In genomic region chr12:76778358-76778757, GRCh38 we compare ENCODE assay signal across 18 cellular contexts.
"Had no signal": no experiment of that assay in that cellular context is flagged by ENCODE, and none has a peak within 500 bp of the region (broad histone marks: within the 10 kb centered on the region; RNA-seq: fewer than 3 reads in every experiment).

No MANE protein-coding gene starts in this region.

- H3K27me3 ChIP-seq: brain microvascular endothelial cell, tibial nerve, vagina had no signal

- H3K9me3 ChIP-seq: tibial nerve, vagina had no signal

- H3K4me3 Mint-ChIP-seq: central memory CD8-positive, alpha-beta T cell had no signal

- H3K27me3 Mint-ChIP-seq: activated CD4-positive, alpha-beta T cell treated with anti-CD3 and anti-CD28 coated beads, Interleukin-2, amount 10 ng/mL, durations not matched to agents 7 days and 5 days; central memory CD8-positive, alpha-beta T cell; natural killer cell treated with Interleukin-12 subunit alpha and Interleukin-12 subunit beta and Interleukin-15 and Interleukin-18, amount 100 ng/mL, for 72 hours had no signal

- DNase-seq: activated CD4-positive, alpha-beta T cell treated with anti-CD3 and anti-CD28 coated beads, Interleukin-2, amount 10 ng/mL, durations not matched to agents 7 days and 5 days; activated CD4-positive, CD25-positive, alpha-beta regulatory T cell; activated naive CD4-positive, alpha-beta T cell treated with Interleukin-2 at 50 U/mL for 16 hours; anterior cingulate cortex; brain microvascular endothelial cell; foreskin melanocyte; head of caudate nucleus; kidney glomerular epithelial cell; mesendoderm; stimulated activated CD4-positive, alpha-beta T cell treated with anti-CD3 and anti-CD28 coated beads, Interleukin-12 subunit alpha, Interleukin-12 subunit beta, amount 100 ng/mL, for 4 hours; stimulated activated CD4-positive, alpha-beta T cell treated with anti-CD3 and anti-CD28 coated beads, Interleukin-2, amount 100 ng/mL, for 24 hours; T-helper 2 cell had no signal

- H3K36me3 ChIP-seq: brain microvascular endothelial cell, tibial nerve, vagina had no signal

- H3K36me3 Mint-ChIP-seq: natural killer cell treated with Interleukin-12 subunit alpha and Interleukin-12 subunit beta and Interleukin-15 and Interleukin-18, amount 100 ng/mL, for 72 hours had no signal

- H3K9me3 Mint-ChIP-seq: central memory CD8-positive, alpha-beta T cell; natural killer cell treated with Interleukin-12 subunit alpha and Interleukin-12 subunit beta and Interleukin-15 and Interleukin-18, amount 100 ng/mL, for 72 hours had no signal

- H3K4me3 ChIP-seq: coronary artery, tibial nerve, vagina had no signal

- H3K27ac ChIP-seq: brain microvascular endothelial cell, coronary artery, epithelial cell of prostate, tibial nerve, vagina had no signal
